In genomic region chr10:96765406-96766240, GRCh38 we compare ENCODE assay signal across 9 cellular contexts. TPM values are rescaled to one million over a fixed set of nuclear protein-coding genes. Genes with fewer than 3 reads are reported as not detected.
DNase-seq lines count a peak whose midpoint lies in the region; ATAC-seq, FAIRE-seq and TF ChIP-seq lines count a peak whose summit lies in the region.
"Had no signal": no experiment of that assay in that cellular context is flagged by ENCODE, and none has a peak within 500 bp of the region (broad histone marks: within the 10 kb centered on the region; RNA-seq: fewer than 3 reads in every experiment).

No MANE protein-coding gene starts in this region.

- no peaks in the 10 kb centered on the region for H3K4me1 ChIP-seq in ascending aorta

- intact Hi-C loops in ascending aorta (cut with DNase I) = loop anchor here (2.0 kb wide), 1 partner anchor 65 kb away; no protein-coding TSS in a partner anchor

- TF ChIP-seq CTCF in ascending aorta (IDR thresholded peaks at IDR 0.05) = peak; percentile 51 to 61 (median 58)

- H3K4me3 ChIP-seq in ascending aorta = no peak overlapping the region

- no peaks in the 10 kb centered on the region for H3K9me3 ChIP-seq in ascending aorta

- peak; percentile 87 for DNase-seq in GM03348 (ENCODE audit: low spot score)
- DNase-seq in HTR-8/SVneo (ENCODE audit: insufficient read length, low spot score) = peak; percentile 79
- DNase-seq in T-helper 9 cell = peak; percentile 64
- peak in 1 of 2 donors; percentile 79 for DNase-seq in ascending aorta (ENCODE audit: low spot score in 2 of 2)
- DNase-seq in hypothalamus (lab: John Stamatoyannopoulos, UW) = peak in 30 of 51 donors; percentile 0 to 67 (median 20)
- DNase-seq in stimulated activated CD4-positive, alpha-beta T cell treated with anti-CD3 and anti-CD28 coated beads, Interleukin-12 subunit alpha, Interleukin-12 subunit beta, amount 100 ng/mL, for 48 hours (ENCODE audit: low read depth in 2 of 3, low spot score in 1 of 3) = peak; percentile 56 to 79 (median 65)
- DNase-seq in DMS79 (lab: John Stamatoyannopoulos, UW) = no peak

- no peak for FAIRE-seq in HTR-8/SVneo (lab: Jason Lieb, UNC)
- FAIRE-seq: endometrium had no signal

- H3K27ac ChIP-seq in ascending aorta = no peak overlapping the region

- H3K27me3 ChIP-seq in ascending aorta = no peaks in the 10 kb centered on the region

- no peaks in the 10 kb centered on the region for H3K36me3 ChIP-seq in ascending aorta

- ATAC-seq in HG03095 (IDR thresholded peaks at IDR 0.05; ENCODE audit: unreplicated experiment) = no peak

RNA-seq across cellular contexts. Expression of gene PIK3AP1, which starts 45.3 kb away (rescaled TPM):
- total RNA-seq in ascending aorta = 5.9 TPM
